16 cellular contexts compared by ENCODE assay signal in genomic region chr1:110229348-110230001, GRCh38. TPM values are rescaled to one million over a fixed set of nuclear protein-coding genes. Genes with fewer than 3 reads are reported as not detected.
DNase-seq lines count a peak whose midpoint lies in the region; ATAC-seq and TF ChIP-seq lines count a peak whose summit lies in the region.
"Had no signal": no experiment of that assay in that cellular context is flagged by ENCODE, and none has a peak within 500 bp of the region (broad histone marks: within the 10 kb centered on the region; RNA-seq: fewer than 3 reads in every experiment).

No MANE protein-coding gene starts in this region.

- H3K36me3 Mint-ChIP-seq in brain = peaks cover 21% of the 10 kb centered on the region
- H3K36me3 Mint-ChIP-seq: activated naive CD4-positive, alpha-beta T cell treated with anti-CD3 and anti-CD28 coated beads, Interleukin-2, amount 50 U/mL, for 24 hours had no signal

- peak overlapping the region; percentile 67 for H3K27ac ChIP-seq in suprapubic skin
- no peak overlapping the region for H3K27ac ChIP-seq in body of pancreas
- H3K27ac ChIP-seq: pancreas had no signal

- H3K4me3 Mint-ChIP-seq in brain = peak overlapping the region in 1 of 5 experiments; percentile 6
- H3K4me3 Mint-ChIP-seq: activated naive CD4-positive, alpha-beta T cell treated with anti-CD3 and anti-CD28 coated beads, Interleukin-2, amount 50 U/mL, for 24 hours; IgD-negative memory B cell had no signal

- TF ChIP-seq POLR2A in suprapubic skin (IDR thresholded peaks at IDR 0.05) = no peak
- TF ChIP-seq POLR2A in body of pancreas (IDR thresholded peaks at IDR 0.05) = no peak

- DNase-seq in NOMO-1 treated with DMSO at 0.1 percent for 48 hours (lab: John Stamatoyannopoulos, UW; ENCODE audit: unreplicated experiment) = peak; percentile 14
- DNase-seq in NOMO-1 treated with dmso at 0.1 percent for 144 hours (lab: John Stamatoyannopoulos, UW; ENCODE audit: unreplicated experiment) = no peak
- peak; percentile 15 for DNase-seq in inferior parietal cortex (ENCODE audit: extremely low spot score)
- DNase-seq in suprapubic skin (ENCODE audit: low spot score in 2 of 2) = no peak
- DNase-seq in 8988T = no peak
- no peak for DNase-seq in body of pancreas
- DNase-seq: Caco-2; mesendoderm; NCI-H2029 treated with DMSO at 0.1 percent for 48 hours; SHP77 treated with DMSO at 0.1 percent for 48 hours; stimulated activated CD4-positive, alpha-beta T cell treated with anti-CD3 and anti-CD28 coated beads, Interleukin-15, amount 100 ng/mL, for 24 hours had no signal

- peaks cover 45% of the 10 kb centered on the region for H3K4me1 Mint-ChIP-seq in brain
- H3K4me1 Mint-ChIP-seq: IgD-negative memory B cell had no signal

- ATAC-seq in GM21717 (IDR thresholded peaks at IDR 0.05; ENCODE audit: unreplicated experiment) = no peak
- ATAC-seq in body of pancreas = no peak

- H3K4me3 ChIP-seq in suprapubic skin (no peak overlapping the region), body of pancreas (no peak overlapping the region)
- H3K4me3 ChIP-seq: pancreas had no signal

- peaks cover 36% of the 10 kb centered on the region for H3K36me3 ChIP-seq in suprapubic skin
- no peaks in the 10 kb centered on the region for H3K36me3 ChIP-seq in body of pancreas (replicated peaks in 1 of 2; ENCODE audit: insufficient read depth in 1 of 2, low read depth in 2 of 2)

- TF ChIP-seq CTCF in brain (conservative IDR thresholded peaks at IDR 0.05) (no peak), suprapubic skin (IDR thresholded peaks at IDR 0.05) (no peak), body of pancreas (IDR thresholded peaks at IDR 0.05) (no peak)

- H3K27me3 ChIP-seq in suprapubic skin = no peaks in the 10 kb centered on the region
- no peaks in the 10 kb centered on the region for H3K27me3 ChIP-seq in body of pancreas
- H3K27me3 ChIP-seq: pancreas had no signal

- 56% methylated on average over 21 of the region's 21 CpGs for WGBS in suprapubic skin
- WGBS in body of pancreas, 2 donors = 85 to 93% methylated on average over 21 of the region's 21 CpGs

- H3K4me1 ChIP-seq in suprapubic skin (peaks cover 34% of the 10 kb centered on the region), body of pancreas (peaks cover 3% of the 10 kb centered on the region)

- peak overlapping the region; percentile 10 to 94 (median 52) for H3K27ac Mint-ChIP-seq in brain
- H3K27ac Mint-ChIP-seq: activated naive CD4-positive, alpha-beta T cell treated with anti-CD3 and anti-CD28 coated beads, Interleukin-2, amount 50 U/mL, for 24 hours; IgD-negative memory B cell had no signal

- TF ChIP-seq EP300 in suprapubic skin (IDR thresholded peaks at IDR 0.05) = no peak

- intact Hi-C loops in body of pancreas (cut with DNase I) = no loop called here

- peaks cover 0 to 5% (median 0%) of the 10 kb centered on the region in 5 experiments for H3K9me3 Mint-ChIP-seq in brain
- H3K9me3 Mint-ChIP-seq: activated naive CD4-positive, alpha-beta T cell treated with anti-CD3 and anti-CD28 coated beads, Interleukin-2, amount 50 U/mL, for 24 hours; IgD-negative memory B cell had no signal

- H3K9me3 ChIP-seq in suprapubic skin (no peaks in the 10 kb centered on the region), body of pancreas (no peaks in the 10 kb centered on the region)
- H3K9me3 ChIP-seq: Caco-2, pancreas had no signal

- H3K27me3 Mint-ChIP-seq in brain = peaks cover 3% of the 10 kb centered on the region
- H3K27me3 Mint-ChIP-seq: activated naive CD4-positive, alpha-beta T cell treated with anti-CD3 and anti-CD28 coated beads, Interleukin-2, amount 50 U/mL, for 24 hours; IgD-negative memory B cell had no signal

RNA-seq across cellular contexts. Expression of gene KCNC4, which starts 19.4 kb away (rescaled TPM):
- 7.4 TPM for polyA plus RNA-seq in brain (ENCODE audit: insufficient read depth, low read depth, low replicate concordance)
- total RNA-seq in suprapubic skin (10 to 100 TPM in 1 of 4 donors, 1 to 10 TPM in 3; 4.5 to 15.8 (median 7.4) TPM), body of pancreas (10 to 100 TPM in 1 of 2 donors, 1 to 10 TPM in 1; 8.6 to 12.7 TPM)

Comparison
In these comparisons a context has a peak if more than half of its experiments do, and no peak if none do; other contexts are left out.
1. DNase-seq: peak in NOMO-1 treated with DMSO at 0.1 percent for 48 hours (single experiment) and inferior parietal cortex (single experiment); none in NOMO-1 treated with dmso at 0.1 percent for 144 hours (single experiment), suprapubic skin (0 of 2), 8988T (single experiment) and body of pancreas (0 of 4).